Comparison of ENCODE assay signal across 19 cellular contexts in the genomic region with DNA sequence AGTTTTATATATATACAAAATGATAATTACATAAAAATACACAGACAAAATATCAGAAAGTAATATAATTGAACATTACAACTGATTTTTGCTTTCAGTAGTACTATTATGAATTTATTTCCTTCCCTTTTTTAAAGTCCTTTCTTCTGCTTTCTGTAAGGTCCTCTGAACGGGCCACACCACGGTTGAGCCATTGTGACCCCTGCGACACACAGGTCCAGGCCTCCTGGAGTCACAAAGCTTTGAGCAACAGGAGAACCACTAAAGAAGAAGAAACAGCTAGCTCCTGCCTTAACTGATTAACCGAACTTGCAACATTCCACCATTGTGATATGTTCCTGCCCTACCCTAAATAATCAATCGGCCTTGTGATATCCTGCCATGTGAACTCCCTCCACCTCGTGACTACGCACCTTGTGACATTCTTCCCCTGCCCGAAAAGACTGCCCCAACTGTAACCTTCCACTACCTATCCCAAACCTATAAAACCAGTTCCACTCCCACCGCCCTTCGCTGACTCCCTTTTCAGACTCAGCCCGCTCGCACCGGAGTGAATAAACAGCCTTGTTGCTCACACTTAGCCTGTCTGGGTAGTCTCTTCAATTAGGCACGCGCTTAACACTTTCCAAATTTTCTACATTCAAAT.
DNase-seq lines count a peak whose midpoint lies in the region; ATAC-seq, FAIRE-seq and TF ChIP-seq lines count a peak whose summit lies in the region.
"Had no signal": no experiment of that assay in that cellular context is flagged by ENCODE, and none has a peak within 500 bp of the region (broad histone marks: within the 10 kb centered on the region; RNA-seq: fewer than 3 reads in every experiment).

No MANE protein-coding gene starts in this region.

- no peaks in the 10 kb centered on the region for H3K79me2 ChIP-seq in GM23338 (replicated peaks; ENCODE audit: insufficient read depth)

- H3K4me1 Mint-ChIP-seq in GM23338 = no peaks in the 10 kb centered on the region
- H3K4me1 Mint-ChIP-seq: T-cell had no signal

- 0 out of 2 replicates have a peak overlapping the region, but pooled peaks have one; percentile 7 for H3K27ac Mint-ChIP-seq in GM23338
- H3K27ac Mint-ChIP-seq: T-cell had no signal

- H3K27me3 ChIP-seq in GM23338 (ENCODE audit: insufficient read depth) (no peaks in the 10 kb centered on the region), foreskin keratinocyte (no peaks in the 10 kb centered on the region)

- no peak for TF ChIP-seq CTCF in GM23338 (conservative IDR thresholded peaks at IDR 0.05; ENCODE audit: low read depth in 2 of 2)
- TF ChIP-seq CTCF in NB4 (IDR thresholded peaks at IDR 0.05; ENCODE audit: low read depth, low read length) = no peak
- TF ChIP-seq CTCF in foreskin keratinocyte (conservative IDR thresholded peaks at IDR 0.05) = no peak

- no peaks in the 10 kb centered on the region for H3F3A ChIP-seq in GM23338 (replicated peaks; ENCODE audit: low read depth)

- no peak for DNase-seq in GM23338 (ENCODE audit: low spot score)
- DNase-seq in NB4 (ENCODE audit: low read depth) = peak; percentile 82
- DNase-seq in cerebellar cortex (ENCODE audit: low spot score) = peak; percentile 66
- DNase-seq in urothelium cell line (ENCODE audit: low spot score) = no peak
- DNase-seq in anterior cingulate cortex (lab: John Stamatoyannopoulos, UW) = no peak
- DNase-seq in foreskin keratinocyte = no peak
- DNase-seq: C1 segment of cervical spinal cord, DMS 273 treated with DMSO at 0.1 percent for 48 hours, MM.1S, NCI-H1417, NCI-H187 treated with DMSO at 0.1 percent for 48 hours, NCI-H226, NCI-H524, T-cell had no signal

- H4K20me1 ChIP-seq in GM23338 (replicated peaks; ENCODE audit: insufficient read depth) = no peaks in the 10 kb centered on the region

- H3K4me1 ChIP-seq in GM23338 (ENCODE audit: insufficient read depth) = no peaks in the 10 kb centered on the region
- no peaks in the 10 kb centered on the region for H3K4me1 ChIP-seq in foreskin keratinocyte

- peak; percentile 46 for FAIRE-seq in urothelium cell line (lab: Jason Lieb, UNC)
- FAIRE-seq: RCC 7860 had no signal

- no peaks in the 10 kb centered on the region for H3K9me2 ChIP-seq in GM23338 (ENCODE audit: insufficient read depth)

- H3K9me3 Mint-ChIP-seq in GM23338 = no peaks in the 10 kb centered on the region
- H3K9me3 Mint-ChIP-seq: T-cell had no signal

- H3K36me3 Mint-ChIP-seq in GM23338 (ENCODE audit: low read depth) = no peaks in the 10 kb centered on the region
- H3K36me3 Mint-ChIP-seq: T-cell had no signal

- no peak overlapping the region for H3K4me3 ChIP-seq in GM23338
- H3K4me3 ChIP-seq in NB4 (ENCODE audit: low read depth, low read length) = no peak overlapping the region
- H3K4me3 ChIP-seq: HAP-1, SK-N-MC had no signal

- H3K4me2 ChIP-seq in GM23338 = no peak overlapping the region

- no peaks in the 10 kb centered on the region for H3K36me3 ChIP-seq in GM23338 (ENCODE audit: insufficient read depth)
- H3K36me3 ChIP-seq: HAP-1 had no signal

- H3K27ac ChIP-seq in GM23338 (ENCODE audit: low read depth) = no peak overlapping the region
- H3K27ac ChIP-seq in foreskin keratinocyte = no peak overlapping the region
- H3K27ac ChIP-seq: SK-N-MC had no signal

- no peak overlapping the region for H3K4me3 Mint-ChIP-seq in GM23338
- H3K4me3 Mint-ChIP-seq: T-cell had no signal

- ATAC-seq in GM23338 = no peak
- no peak for ATAC-seq in foreskin keratinocyte
- no peak for ATAC-seq in GM19467 (IDR thresholded peaks at IDR 0.05; ENCODE audit: unreplicated experiment)
- ATAC-seq: Right ventricle myocardium inferior, T-cell had no signal

- no peaks in the 10 kb centered on the region for H3K27me3 Mint-ChIP-seq in GM23338 (ENCODE audit: insufficient read depth, low read depth, poor library complexity)

- H2AFZ ChIP-seq in GM23338 = no peak overlapping the region

- no peak for TF ChIP-seq POLR2A in NB4 (IDR thresholded peaks at IDR 0.05; ENCODE audit: extremely low read depth, insufficient read length)

TF ChIP-seq in GM23338, 12 proteins besides CTCF, POLR2A, EP300 and RAD21 (continues in another document):
- no peak for TF ChIP-seq JUNB (IDR thresholded peaks at IDR 0.05; ENCODE audit: unreplicated experiment)
- TF ChIP-seq STAT1 (IDR thresholded peaks at IDR 0.05; ENCODE audit: unreplicated experiment) = no peak
- no peak for TF ChIP-seq ZNF114 (CRISPR knock-in tag; IDR thresholded peaks at IDR 0.05)
- no peak for TF ChIP-seq ZNF462 (CRISPR knock-in tag; IDR thresholded peaks at IDR 0.05)
- TF ChIP-seq, protein P1, sequence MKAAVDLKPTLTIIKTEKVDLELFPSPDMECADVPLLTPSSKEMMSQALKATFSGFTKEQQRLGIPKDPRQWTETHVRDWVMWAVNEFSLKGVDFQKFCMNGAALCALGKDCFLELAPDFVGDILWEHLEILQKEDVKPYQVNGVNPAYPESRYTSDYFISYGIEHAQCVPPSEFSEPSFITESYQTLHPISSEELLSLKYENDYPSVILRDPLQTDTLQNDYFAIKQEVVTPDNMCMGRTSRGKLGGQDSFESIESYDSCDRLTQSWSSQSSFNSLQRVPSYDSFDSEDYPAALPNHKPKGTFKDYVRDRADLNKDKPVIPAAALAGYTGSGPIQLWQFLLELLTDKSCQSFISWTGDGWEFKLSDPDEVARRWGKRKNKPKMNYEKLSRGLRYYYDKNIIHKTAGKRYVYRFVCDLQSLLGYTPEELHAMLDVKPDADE (IDR thresholded peaks at IDR 0.05) = no peak
- TF ChIP-seq POLR2AphosphoS5 (IDR thresholded peaks at IDR 0.05; ENCODE audit: low read depth) = no peak
- no peak for TF ChIP-seq EZH2 (IDR thresholded peaks at IDR 0.05; ENCODE audit: low read depth, unreplicated experiment)
- no peak for TF ChIP-seq NANOG (IDR thresholded peaks at IDR 0.05; ENCODE audit: borderline replicate concordance)
- TF ChIP-seq CREB1 (CRISPR knock-in tag; IDR thresholded peaks at IDR 0.05; ENCODE audit: low read depth) = no peak

Comparison
In these comparisons a context has a peak if more than half of its experiments do, and no peak if none do; other contexts are left out.
1. DNase-seq: peak in NB4 (single experiment) and cerebellar cortex (single experiment); none in GM23338 (single experiment), urothelium cell line (single experiment), anterior cingulate cortex (0 of 58) and foreskin keratinocyte (0 of 2).